In the genomic region with DNA sequence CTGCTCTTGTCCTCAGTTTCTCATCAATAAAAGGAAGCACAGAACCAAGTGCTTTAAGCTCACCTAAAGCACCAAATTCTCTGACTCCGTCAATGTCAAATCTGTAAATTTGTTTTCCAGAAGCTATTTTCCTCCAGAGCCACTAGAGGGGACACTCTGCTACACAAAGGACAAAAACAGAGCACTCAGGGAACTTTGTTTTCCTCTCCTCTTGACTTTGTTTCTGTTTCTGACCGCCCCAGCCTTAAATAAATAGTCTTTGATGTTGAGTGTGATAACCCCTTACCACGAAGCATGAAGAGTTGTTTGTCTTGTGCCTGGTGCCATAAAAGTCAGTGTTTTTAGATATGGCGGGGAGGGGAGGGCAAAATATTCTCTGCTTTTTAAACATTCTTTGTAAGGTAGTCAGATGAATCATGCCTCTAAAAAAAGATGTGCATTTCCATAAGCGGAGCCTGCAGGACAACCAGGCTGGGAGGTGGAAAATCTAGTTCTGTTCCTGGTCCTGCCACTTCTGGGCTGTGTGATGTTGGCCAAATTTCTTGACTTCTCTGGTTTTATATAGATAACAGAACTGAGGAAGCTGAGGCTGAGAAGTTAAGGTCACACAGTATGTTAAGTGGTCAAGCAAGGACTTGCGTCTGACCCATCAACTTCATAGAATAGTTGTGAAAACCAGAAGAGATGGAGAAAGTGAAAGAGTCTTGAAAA, we compare ENCODE assay signal across 1 cellular context.
TF ChIP-seq lines count a peak whose summit lies in the region.

No MANE protein-coding gene starts in this region.

TF ChIP-seq in H1, 55 proteins besides CTCF, POLR2A, EP300 and RAD21:
- no peak for TF ChIP-seq RBBP5 (IDR thresholded peaks at IDR 0.05; ENCODE audit: borderline replicate concordance, low read depth, low read length)
- TF ChIP-seq KDM1A (IDR thresholded peaks at IDR 0.05; ENCODE audit: borderline replicate concordance, low read length) = peak; percentile 67; the same call in 1 of the 2 replicates
